In the genomic region with DNA sequence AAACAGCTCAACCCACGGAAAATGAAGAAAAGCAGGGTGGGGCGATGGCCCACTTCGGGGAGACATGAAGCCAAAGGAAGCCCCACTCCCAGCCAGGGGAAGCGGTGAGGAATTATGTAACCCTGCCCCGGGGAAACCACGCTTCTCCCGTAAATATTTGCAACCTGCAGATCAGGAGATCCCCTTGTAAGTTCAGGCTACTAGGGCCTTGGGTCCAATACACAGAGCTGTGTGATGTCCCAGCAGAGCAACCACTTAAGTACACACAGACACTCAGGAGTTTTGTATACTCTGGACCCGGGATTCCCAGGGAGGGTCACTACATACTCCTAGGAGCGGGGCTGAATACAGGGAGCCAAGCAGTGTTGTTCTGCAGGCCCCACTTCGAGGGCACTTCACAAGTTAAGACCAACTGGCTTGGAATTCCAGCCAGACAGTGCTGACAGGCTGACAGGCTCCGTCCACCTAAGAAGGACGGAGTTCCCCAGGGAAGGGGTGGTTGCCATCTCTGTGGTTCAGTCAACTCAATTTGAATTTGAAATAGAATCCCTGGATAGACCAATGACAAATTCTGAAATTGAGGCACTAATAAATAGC, we compare ENCODE assay signal across 18 cellular contexts.
DNase-seq lines count a peak whose midpoint lies in the region; ATAC-seq and TF ChIP-seq lines count a peak whose summit lies in the region.
"Had no signal": no experiment of that assay in that cellular context is flagged by ENCODE, and none has a peak within 500 bp of the region (broad histone marks: within the 10 kb centered on the region; RNA-seq: fewer than 3 reads in every experiment).

No MANE protein-coding gene starts in this region.

- peak; percentile 23 for DNase-seq in Right ventricle myocardium inferior (ENCODE audit: missing footprints)
- no peak for DNase-seq in cardiac septum (ENCODE audit: low spot score)
- no peak for DNase-seq in GM23338 (ENCODE audit: low spot score)
- DNase-seq in endodermal cell: no peak
- DNase-seq in nephron progenitor cell: no peak
- DNase-seq in HK-2 (ENCODE audit: unreplicated experiment): no peak
- no peak for DNase-seq in HuH-7.5 (ENCODE audit: low spot score)
- DNase-seq in stimulated activated naive B cell treated with anti-CD40 and anti-IgM and Interleukin-4, amounts not matched to agents 10 μg/mL and 1 μg/mL and 100 μg/mL, for 72 hours: no peak
- DNase-seq: 8988T; AML-193; Caco-2; CD8-positive, alpha-beta memory T cell; DND-41; GDM1; GOT3 had no signal

- no peak overlapping the region for H3K4me2 ChIP-seq in GM23338
- H3K4me2 ChIP-seq: BLaER1 had no signal

- no peak overlapping the region for H3K4me3 Mint-ChIP-seq in GM23338
- H3K4me3 Mint-ChIP-seq in endodermal cell: no peak overlapping the region
- H3K4me3 Mint-ChIP-seq in nephron progenitor cell: no peak overlapping the region
- no peak overlapping the region for H3K4me3 Mint-ChIP-seq in stimulated activated naive B cell treated with anti-CD40 and anti-IgM and Interleukin-4, amounts not matched to agents 10 μg/mL and 1 μg/mL and 100 μg/mL, for 72 hours
- H3K4me3 Mint-ChIP-seq: CD8-positive, alpha-beta memory T cell had no signal

- no peak overlapping the region for H3K9ac ChIP-seq in endodermal cell (ENCODE audit: extremely low read depth, low read length, poor library complexity, severe bottlenecking)
- H3K9ac ChIP-seq: BLaER1 had no signal

- H2AFZ ChIP-seq in GM23338: no peak overlapping the region

- no peak for ATAC-seq in Right ventricle myocardium inferior
- peak; percentile 47; the same call in 2 of the 3 replicates for ATAC-seq in GM23338
- ATAC-seq in stimulated activated naive B cell treated with anti-CD40 and anti-IgM and Interleukin-4, amounts not matched to agents 10 μg/mL and 1 μg/mL and 100 μg/mL, for 72 hours (replicated peaks): no peak

- H3K9me3 ChIP-seq in endodermal cell (ENCODE audit: control insufficient read depth, low read length): no peaks in the 10 kb centered on the region
- H3K9me3 ChIP-seq: BLaER1, Caco-2, HAP-1 had no signal

- WGBS in endodermal cell (ENCODE audit: insufficient coverage in 1 of 2, insufficient read length in 1 of 2), 2 experiments: 94 to 95% methylated on average over 11 to 12 of the region's 12 CpGs

- H3K36me3 ChIP-seq in GM23338 (ENCODE audit: insufficient read depth) (no peaks in the 10 kb centered on the region), endodermal cell (ENCODE audit: control insufficient read depth, insufficient read depth, low read length) (no peaks in the 10 kb centered on the region)
- H3K36me3 ChIP-seq: BLaER1, HAP-1 had no signal

- H3K27me3 Mint-ChIP-seq in GM23338 (ENCODE audit: insufficient read depth, low read depth, poor library complexity) (no peaks in the 10 kb centered on the region), endodermal cell (ENCODE audit: insufficient read depth) (no peaks in the 10 kb centered on the region), nephron progenitor cell (ENCODE audit: low read depth, poor library complexity) (peaks cover 4% of the 10 kb centered on the region)
- H3K27me3 Mint-ChIP-seq in stimulated activated naive B cell treated with anti-CD40 and anti-IgM and Interleukin-4, amounts not matched to agents 10 μg/mL and 1 μg/mL and 100 μg/mL, for 72 hours: no peaks in the 10 kb centered on the region

- H3K4me1 ChIP-seq in GM23338 (ENCODE audit: insufficient read depth) (peaks cover 18% of the 10 kb centered on the region), endodermal cell (ENCODE audit: control insufficient read depth, insufficient read depth, low read length) (peaks cover 5% of the 10 kb centered on the region)
- H3K4me1 ChIP-seq: BLaER1 had no signal

- no peak overlapping the region for H3K4me3 ChIP-seq in GM23338
- H3K4me3 ChIP-seq in endodermal cell (ENCODE audit: low read length): no peak overlapping the region
- H3K4me3 ChIP-seq: BLaER1, HAP-1 had no signal

- intact Hi-C loops in Right ventricle myocardium inferior (cut with DNase I) (no loop called here), cardiac septum (cut with DNase I) (no loop called here)

- H3K9me2 ChIP-seq in GM23338 (ENCODE audit: insufficient read depth): peaks cover 6% of the 10 kb centered on the region; the same call in 1 of the 2 replicates

- H3F3A ChIP-seq in GM23338 (replicated peaks; ENCODE audit: low read depth): no peaks in the 10 kb centered on the region

- H3K4me1 Mint-ChIP-seq in GM23338: peaks cover 24% of the 10 kb centered on the region
- H3K4me1 Mint-ChIP-seq in endodermal cell: peaks cover 30% of the 10 kb centered on the region
- peaks cover 4% of the 10 kb centered on the region for H3K4me1 Mint-ChIP-seq in nephron progenitor cell
- H3K4me1 Mint-ChIP-seq in stimulated activated naive B cell treated with anti-CD40 and anti-IgM and Interleukin-4, amounts not matched to agents 10 μg/mL and 1 μg/mL and 100 μg/mL, for 72 hours: peaks cover 19 to 36% of the 10 kb centered on the region in 2 donors
- H3K4me1 Mint-ChIP-seq: CD8-positive, alpha-beta memory T cell had no signal

- H4K20me1 ChIP-seq in GM23338 (replicated peaks; ENCODE audit: insufficient read depth): no peaks in the 10 kb centered on the region
- H4K20me1 ChIP-seq: BLaER1 had no signal

- H3K27me3 ChIP-seq in GM23338 (ENCODE audit: insufficient read depth) (no peaks in the 10 kb centered on the region), endodermal cell (ENCODE audit: control insufficient read depth, insufficient read depth, low read length, poor library complexity, severe bottlenecking) (no peaks in the 10 kb centered on the region)
- H3K27me3 ChIP-seq: BLaER1 had no signal

- TF ChIP-seq CTCF in GM23338 (conservative IDR thresholded peaks at IDR 0.05; ENCODE audit: low read depth in 2 of 2) (no peak), endodermal cell (conservative IDR thresholded peaks at IDR 0.05) (no peak), nephron progenitor cell (IDR thresholded peaks at IDR 0.05) (no peak)

- H3K27ac Mint-ChIP-seq in GM23338 (peak overlapping the region; percentile 10; the same call in 1 of the 2 replicates), endodermal cell (peak overlapping the region; percentile 68), nephron progenitor cell (peak overlapping the region; percentile 55)
- H3K27ac Mint-ChIP-seq in stimulated activated naive B cell treated with anti-CD40 and anti-IgM and Interleukin-4, amounts not matched to agents 10 μg/mL and 1 μg/mL and 100 μg/mL, for 72 hours: no peak overlapping the region
- H3K27ac Mint-ChIP-seq: CD8-positive, alpha-beta memory T cell had no signal

- H3K9me3 Mint-ChIP-seq in GM23338 (no peaks in the 10 kb centered on the region), endodermal cell (peaks cover 4% of the 10 kb centered on the region), nephron progenitor cell (no peaks in the 10 kb centered on the region)
- peaks cover 4 to 7% of the 10 kb centered on the region in 2 donors for H3K9me3 Mint-ChIP-seq in stimulated activated naive B cell treated with anti-CD40 and anti-IgM and Interleukin-4, amounts not matched to agents 10 μg/mL and 1 μg/mL and 100 μg/mL, for 72 hours
- H3K9me3 Mint-ChIP-seq: CD8-positive, alpha-beta memory T cell had no signal

- H3K36me3 Mint-ChIP-seq in GM23338 (ENCODE audit: low read depth): no peaks in the 10 kb centered on the region
- H3K36me3 Mint-ChIP-seq in endodermal cell (ENCODE audit: low read depth): peaks cover 5% of the 10 kb centered on the region
- peaks cover 23% of the 10 kb centered on the region for H3K36me3 Mint-ChIP-seq in nephron progenitor cell (ENCODE audit: low read depth)
- peaks cover 8 to 10% of the 10 kb centered on the region in 2 donors for H3K36me3 Mint-ChIP-seq in stimulated activated naive B cell treated with anti-CD40 and anti-IgM and Interleukin-4, amounts not matched to agents 10 μg/mL and 1 μg/mL and 100 μg/mL, for 72 hours

- H3K27ac ChIP-seq in GM23338 (ENCODE audit: low read depth) (no peak overlapping the region), endodermal cell (ENCODE audit: low read depth, low read length) (no peak overlapping the region)
- H3K27ac ChIP-seq: BLaER1, HL-60 had no signal

- peaks cover 17% of the 10 kb centered on the region for H3K79me2 ChIP-seq in GM23338 (replicated peaks; ENCODE audit: insufficient read depth)

TF ChIP-seq in GM23338, 12 proteins besides CTCF, POLR2A, EP300 and RAD21 (continues in another document):
- TF ChIP-seq ZNF114 (CRISPR knock-in tag; IDR thresholded peaks at IDR 0.05): no peak
- TF ChIP-seq STAT1 (IDR thresholded peaks at IDR 0.05; ENCODE audit: unreplicated experiment): no peak
- no peak for TF ChIP-seq NANOG (IDR thresholded peaks at IDR 0.05; ENCODE audit: borderline replicate concordance)
- TF ChIP-seq CREB1 (CRISPR knock-in tag; IDR thresholded peaks at IDR 0.05; ENCODE audit: low read depth): no peak
- no peak for TF ChIP-seq ETS1 (IDR thresholded peaks at IDR 0.05)
